15 cellular contexts compared by ENCODE assay signal in the genomic region with DNA sequence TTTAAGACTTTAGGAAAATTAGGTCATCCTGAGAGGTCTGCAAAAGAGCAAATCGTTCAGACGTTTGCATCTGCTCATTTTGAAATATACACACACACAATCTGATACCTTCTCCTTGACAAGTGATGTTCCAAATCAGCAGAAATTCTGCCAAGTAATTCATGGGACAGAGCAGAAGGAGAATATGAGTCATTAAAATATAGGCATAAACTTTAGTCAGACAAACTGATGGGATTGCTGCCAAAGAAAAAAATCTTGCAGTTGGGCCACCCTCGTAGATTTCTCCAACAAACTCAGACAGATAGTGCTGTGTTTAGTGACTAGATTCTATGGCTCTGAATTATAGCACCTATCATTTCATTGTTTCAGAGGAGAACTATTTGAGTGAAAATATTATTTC.
DNase-seq lines count a peak whose midpoint lies in the region; ATAC-seq, FAIRE-seq and TF ChIP-seq lines count a peak whose summit lies in the region.
"Had no signal": no experiment of that assay in that cellular context is flagged by ENCODE, and none has a peak within 500 bp of the region (broad histone marks: within the 10 kb centered on the region; RNA-seq: fewer than 3 reads in every experiment).

No MANE protein-coding gene starts in this region.

- no peak overlapping the region for H2AFZ ChIP-seq in keratinocyte (ENCODE audit: control insufficient read depth, low read length)

- POLR2A ChIA-PET in activated CD4-positive, alpha-beta memory T cell treated with anti-CD3 and anti-CD28 coated beads for 36 hours (lab: Charles Lee) = no interaction called here

- H3K9me3 ChIP-seq in keratinocyte (ENCODE audit: control insufficient read depth, low read depth, low read length) = no peaks in the 10 kb centered on the region
- H3K9me3 ChIP-seq: tibial nerve had no signal

- no peak overlapping the region for H3K4me3 ChIP-seq in keratinocyte (ENCODE audit: control insufficient read depth in 2 of 3, extremely low read depth in 1 of 3, insufficient read depth in 2 of 3, low read depth in 1 of 3, low read length in 3 of 3)
- H3K4me3 ChIP-seq: tibial nerve had no signal

- peak; percentile 79 for FAIRE-seq in keratinocyte (lab: Jason Lieb, UNC)
- FAIRE-seq: GM12892 had no signal

- no peak overlapping the region for H3K4me3 Mint-ChIP-seq in activated CD4-positive, alpha-beta memory T cell treated with anti-CD3 and anti-CD28 coated beads for 36 hours
- H3K4me3 Mint-ChIP-seq: activated CD8-positive, alpha-beta T cell treated with anti-CD3 and anti-CD28 coated beads for 36 hours; activated naive CD4-positive, alpha-beta T cell treated with anti-CD3 and anti-CD28 coated beads, Interleukin-2, amount 50 U/mL, for 24 hours; CD14-positive monocyte had no signal

- peak; percentile 41 for DNase-seq in AG08395 (ENCODE audit: low spot score)
- peak; percentile 94 for DNase-seq in HT1080 (ENCODE audit: low read depth)
- peak; percentile 66 for DNase-seq in astrocyte of the hippocampus (ENCODE audit: low read depth, low spot score)
- DNase-seq in keratinocyte (ENCODE audit: low read depth, low spot score) = peak; percentile 48
- no peak for DNase-seq in activated CD4-positive, alpha-beta memory T cell treated with anti-CD3 and anti-CD28 coated beads for 36 hours
- no peak for DNase-seq in D341Med (ENCODE audit: low spot score)
- DNase-seq in left colon = no peak
- DNase-seq: activated CD8-positive, alpha-beta T cell treated with anti-CD3 and anti-CD28 coated beads for 36 hours; NCI-H345 had no signal

- ATAC-seq in GM18858 (IDR thresholded peaks at IDR 0.05; ENCODE audit: unreplicated experiment) (no peak), left colon (no peak)
- ATAC-seq: activated CD8-positive, alpha-beta T cell treated with anti-CD3 and anti-CD28 coated beads for 36 hours; left lobe of liver had no signal

- no peaks in the 10 kb centered on the region for H3K27me3 ChIP-seq in keratinocyte (ENCODE audit: control insufficient read depth, extremely low read depth, insufficient read depth, low read length)
- H3K27me3 ChIP-seq: tibial nerve had no signal

- no peaks in the 10 kb centered on the region for H4K20me1 ChIP-seq in keratinocyte (ENCODE audit: control insufficient read depth, extremely low read depth, insufficient read depth, low read length)

- intact Hi-C loops in activated CD4-positive, alpha-beta memory T cell treated with anti-CD3 and anti-CD28 coated beads for 36 hours (cut with micrococcal nuclease) = no loop called here
- intact Hi-C loops in left colon (cut with DNase I, micrococcal nuclease) = no loop called here

- H3K36me3 ChIP-seq in keratinocyte (ENCODE audit: control insufficient read depth in 2 of 2, extremely low read depth in 1 of 2, insufficient read depth in 2 of 2, low read length in 2 of 2) = no peaks in the 10 kb centered on the region
- H3K36me3 ChIP-seq: tibial nerve had no signal

- TF ChIP-seq CTCF in keratinocyte (optimal IDR thresholded peaks at IDR 0.05 in 1 of 3, IDR thresholded peaks at IDR 0.05 in 1 of 3, conservative IDR thresholded peaks at IDR 0.05 in 1 of 3; ENCODE audit: extremely low read depth in 1 of 3, insufficient read depth in 2 of 3, low read length in 3 of 3) = no peak

- H3K27ac ChIP-seq in keratinocyte (ENCODE audit: control insufficient read depth, insufficient read depth, low read length) = peak overlapping the region; percentile 11
- H3K27ac ChIP-seq: tibial nerve had no signal

- no peak overlapping the region for H3K9ac ChIP-seq in keratinocyte (ENCODE audit: control insufficient read depth, extremely low read depth, insufficient read depth, low read length)

- no peak overlapping the region for H3K27ac Mint-ChIP-seq in activated CD4-positive, alpha-beta memory T cell treated with anti-CD3 and anti-CD28 coated beads for 36 hours
- H3K27ac Mint-ChIP-seq: activated CD8-positive, alpha-beta T cell treated with anti-CD3 and anti-CD28 coated beads for 36 hours; activated naive CD4-positive, alpha-beta T cell treated with anti-CD3 and anti-CD28 coated beads, Interleukin-2, amount 50 U/mL, for 24 hours; CD14-positive monocyte had no signal

- H3K9me1 ChIP-seq in keratinocyte (ENCODE audit: control insufficient read depth, extremely low read depth, insufficient read depth, low read length) = no peaks in the 10 kb centered on the region

- no peaks in the 10 kb centered on the region for H3K79me2 ChIP-seq in keratinocyte (ENCODE audit: control insufficient read depth, insufficient read depth, low read length)

- peaks cover 2% of the 10 kb centered on the region for H3K27me3 Mint-ChIP-seq in activated CD4-positive, alpha-beta memory T cell treated with anti-CD3 and anti-CD28 coated beads for 36 hours

- CTCF ChIA-PET in activated CD4-positive, alpha-beta memory T cell treated with anti-CD3 and anti-CD28 coated beads for 36 hours (lab: Charles Lee) = no interaction called here

- H3K4me1 Mint-ChIP-seq in activated CD4-positive, alpha-beta memory T cell treated with anti-CD3 and anti-CD28 coated beads for 36 hours (ENCODE audit: low read depth) = no peaks in the 10 kb centered on the region
- H3K4me1 Mint-ChIP-seq: activated naive CD4-positive, alpha-beta T cell treated with anti-CD3 and anti-CD28 coated beads, Interleukin-2, amount 50 U/mL, for 24 hours had no signal

- no peaks in the 10 kb centered on the region for H3K36me3 Mint-ChIP-seq in activated CD4-positive, alpha-beta memory T cell treated with anti-CD3 and anti-CD28 coated beads for 36 hours
- H3K36me3 Mint-ChIP-seq: activated naive CD4-positive, alpha-beta T cell treated with anti-CD3 and anti-CD28 coated beads, Interleukin-2, amount 50 U/mL, for 24 hours; CD14-positive monocyte had no signal

- H3K4me2 ChIP-seq in keratinocyte (ENCODE audit: control insufficient read depth, extremely low read depth, insufficient read depth, low read depth, low read length) = peak overlapping the region; percentile 42

- H3K9me3 Mint-ChIP-seq in activated CD4-positive, alpha-beta memory T cell treated with anti-CD3 and anti-CD28 coated beads for 36 hours = no peaks in the 10 kb centered on the region
- H3K9me3 Mint-ChIP-seq: activated CD8-positive, alpha-beta T cell treated with anti-CD3 and anti-CD28 coated beads for 36 hours; activated naive CD4-positive, alpha-beta T cell treated with anti-CD3 and anti-CD28 coated beads, Interleukin-2, amount 50 U/mL, for 24 hours had no signal

- H3K4me1 ChIP-seq in keratinocyte (ENCODE audit: control insufficient read depth, extremely low read depth, insufficient read depth, low read length) = peaks cover 30% of the 10 kb centered on the region

- dilution Hi-C loops in keratinocyte (cut with MboI; ENCODE audit: extremely low pct_ligation_motif_present, low sequenced_read_pairs) = no loop called here

Comparison
In these comparisons a context has a peak if more than half of its experiments do, and no peak if none do; other contexts are left out.
1. DNase-seq: peak in AG08395 (single experiment), HT1080 (single experiment), astrocyte of the hippocampus (single experiment) and keratinocyte (single experiment); none in activated CD4-positive, alpha-beta memory T cell treated with anti-CD3 and anti-CD28 coated beads for 36 hours (single experiment), D341Med (single experiment) and left colon (0 of 2).